Comparison of ENCODE assay signal across 9 cellular contexts in the genomic region with DNA sequence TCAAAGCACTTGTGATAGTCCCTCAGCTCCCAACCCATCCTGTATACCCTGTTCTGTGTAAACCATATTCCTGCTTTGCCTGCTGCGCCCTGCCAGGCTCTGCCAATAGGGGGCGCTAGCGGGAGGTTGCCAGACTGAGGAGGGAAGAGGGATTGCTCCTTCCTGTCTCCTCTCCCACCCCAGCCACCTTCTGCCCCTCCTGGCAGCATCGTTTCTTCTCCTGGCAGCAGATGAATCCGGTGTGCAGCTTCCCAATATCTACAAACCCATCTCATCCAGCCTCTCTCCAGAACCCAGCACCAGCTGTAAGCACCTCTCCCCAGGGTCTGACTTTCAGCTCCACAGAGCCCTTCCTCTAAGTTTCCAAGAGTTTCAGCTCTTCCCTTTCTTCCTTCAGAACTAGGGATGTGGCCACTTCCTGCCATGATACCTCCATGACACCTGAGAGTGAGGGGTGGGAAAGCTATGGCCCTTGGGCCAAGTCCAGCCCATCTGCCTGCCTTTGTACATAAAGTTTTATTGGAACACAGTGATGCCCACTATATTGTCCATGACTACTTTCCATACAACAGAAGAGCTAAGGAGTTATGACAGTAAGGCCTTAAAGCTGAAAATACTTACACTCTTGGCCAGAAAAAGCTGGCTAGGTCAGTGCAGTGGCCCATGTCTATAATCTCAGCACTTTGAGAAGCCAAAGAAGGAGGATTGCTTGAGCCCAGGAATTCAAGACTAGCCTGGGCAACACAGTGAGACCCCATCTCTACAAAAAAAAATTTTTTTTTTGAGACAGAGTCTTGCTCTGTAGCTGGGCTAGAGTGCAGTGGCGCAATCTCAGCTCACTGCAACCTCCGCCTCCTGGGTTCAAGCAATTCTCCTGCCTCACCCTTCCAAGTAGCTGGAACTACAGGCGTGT. TPM values are rescaled to one million over a fixed set of nuclear protein-coding genes. Genes with fewer than 3 reads are reported as not detected.
DNase-seq lines count a peak whose midpoint lies in the region; ATAC-seq, FAIRE-seq and TF ChIP-seq lines count a peak whose summit lies in the region.
"Had no signal": no experiment of that assay in that cellular context is flagged by ENCODE, and none has a peak within 500 bp of the region (broad histone marks: within the 10 kb centered on the region; RNA-seq: fewer than 3 reads in every experiment).

No MANE protein-coding gene starts in this region.

- DNase-seq in GM13976 (ENCODE audit: low spot score) (no peak), NCI-H2227 treated with DMSO at 0.1 percent for 48 hours (lab: John Stamatoyannopoulos, UW) (peak; percentile 26), mammary epithelial cell (no peak), retinal pigment epithelial cell (ENCODE audit: low read depth) (no peak), tibial artery (no peak), T-helper 2 cell (no peak), RCC 7860 (ENCODE audit: low spot score) (no peak)

- H3K4me1 ChIP-seq in mammary epithelial cell (ENCODE audit: insufficient read depth, low read length): no peaks in the 10 kb centered on the region
- peaks cover 0 to 17% (median 12%) of the 10 kb centered on the region in 4 donors for H3K4me1 ChIP-seq in tibial artery

- H3K27ac ChIP-seq in mammary epithelial cell (ENCODE audit: insufficient read depth, low read depth, low read length): no peak overlapping the region
- no peak overlapping the region for H3K27ac ChIP-seq in tibial artery

- ATAC-seq in HG03571 (IDR thresholded peaks at IDR 0.05; ENCODE audit: unreplicated experiment): no peak

- H3K9ac ChIP-seq in mammary epithelial cell (ENCODE audit: insufficient read depth, low read length): no peak overlapping the region

- WGBS in mammary epithelial cell (ENCODE audit: low coverage, missing lambda C conversion rate): 66% methylated on average over 8 of the region's 8 CpGs

- BruUV-seq in mammary epithelial cell (replicated peaks; lab: Mats Ljungman, UMichigan): no TSS peak

- intact Hi-C loops in mammary epithelial cell (cut with micrococcal nuclease) (no loop called here), tibial artery (cut with DNase I; ENCODE audit: low total_unique reads) (no loop called here)

- no peaks in the 10 kb centered on the region for H4K20me1 ChIP-seq in mammary epithelial cell (ENCODE audit: insufficient read depth, low read length)

- H3K9me3 ChIP-seq in mammary epithelial cell (replicated peaks; ENCODE audit: insufficient read depth, low read length) (no peaks in the 10 kb centered on the region), tibial artery (no peaks in the 10 kb centered on the region)

- no peak overlapping the region for H2AFZ ChIP-seq in mammary epithelial cell (ENCODE audit: low read depth, low read length)

- H3K36me3 ChIP-seq in mammary epithelial cell (ENCODE audit: insufficient read depth, low read length) (no peaks in the 10 kb centered on the region), tibial artery (no peaks in the 10 kb centered on the region)

- CTCF ChIA-PET in mammary epithelial cell (lab: Charles Lee; ENCODE audit: low non-redundant PET): interaction anchor here (0.6 kb wide), 1 partner anchor 191 kb away, joined by 5 read pairs; no protein-coding TSS in a partner anchor

- peaks cover 3% of the 10 kb centered on the region for H3K27me3 ChIP-seq in mammary epithelial cell (ENCODE audit: insufficient read depth, low read length)
- no peaks in the 10 kb centered on the region for H3K27me3 ChIP-seq in tibial artery

- dilution Hi-C loops in mammary epithelial cell (cut with HindIII; ENCODE audit: low sequenced_read_pairs): no loop called here

- TF ChIP-seq CTCF in GM13976 (IDR thresholded peaks at IDR 0.05; ENCODE audit: borderline replicate concordance, control extremely low read depth, extremely low read depth, insufficient read depth, missing control alignments): peak; percentile 59
- peak; percentile 64 to 66 for TF ChIP-seq CTCF in mammary epithelial cell (conservative IDR thresholded peaks at IDR 0.05 in 1 of 2, IDR thresholded peaks at IDR 0.05 in 1 of 2; ENCODE audit: extremely low read depth in 1 of 2, insufficient read depth in 1 of 2, low read depth in 1 of 2, low read length in 2 of 2)
- peak; percentile 76 for TF ChIP-seq CTCF in retinal pigment epithelial cell (conservative IDR thresholded peaks at IDR 0.05; ENCODE audit: low read depth, low read length)
- TF ChIP-seq CTCF in tibial artery (IDR thresholded peaks at IDR 0.05): no peak

- H3K4me3 ChIP-seq in mammary epithelial cell (replicated peaks in 1 of 3; ENCODE audit: insufficient read depth in 1 of 3, low read depth in 2 of 3, low read length in 3 of 3): no peak overlapping the region
- H3K4me3 ChIP-seq in retinal pigment epithelial cell (ENCODE audit: low read length): no peak overlapping the region
- no peak overlapping the region for H3K4me3 ChIP-seq in tibial artery

- H3K79me2 ChIP-seq in mammary epithelial cell (ENCODE audit: insufficient read depth, low read length): no peaks in the 10 kb centered on the region

- in situ Hi-C loops in GM13976 (cut with MboI; ENCODE audit: low sequenced_read_pairs, unreplicated experiment) (no loop called here), mammary epithelial cell (cut with MboI; ENCODE audit: low sequenced_read_pairs in 2 of 2) (no loop called here)

- no peak for FAIRE-seq in RCC 7860 (lab: Jason Lieb, UNC)

- no peak overlapping the region for H3K4me2 ChIP-seq in mammary epithelial cell (ENCODE audit: insufficient read depth, low read depth, low read length)

RNA-seq across cellular contexts. Expression of gene ATP1A3, which starts 34.5 kb away (rescaled TPM):
- total RNA-seq in mammary epithelial cell: under 1 TPM in 1 of 2 donors, not detected in 1; 0.87 TPM
- polyA plus RNA-seq in mammary epithelial cell: 0.08 TPM
- not detected for polyA minus RNA-seq in mammary epithelial cell

RNA-seq across cellular contexts. Expression of gene GRIK5, which starts 41.4 kb away (rescaled TPM):
- total RNA-seq in mammary epithelial cell: under 1 TPM in 1 of 2 donors, not detected in 1; 0.45 TPM
- polyA plus RNA-seq in mammary epithelial cell: 0.08 TPM
- not detected for polyA minus RNA-seq in mammary epithelial cell
- polyA plus RNA-seq: IgD-negative memory B cell had no signal

RNA-seq across cellular contexts. Expression of gene ZNF574, which starts 47.4 kb away (rescaled TPM):
- total RNA-seq in mammary epithelial cell: 10 to 100 TPM; 16.8 to 19.7 TPM
- polyA plus RNA-seq in mammary epithelial cell: 16.6 TPM
- 20.6 TPM for polyA minus RNA-seq in mammary epithelial cell

Comparison
In these comparisons a context has a peak if more than half of its experiments do, and no peak if none do; other contexts are left out.
1. CTCF ChIP-seq: peak in GM13976 (single experiment), mammary epithelial cell (2 of 2) and retinal pigment epithelial cell (single experiment); none in tibial artery (0 of 2).